9 cellular contexts compared by ENCODE assay signal in the genomic region with DNA sequence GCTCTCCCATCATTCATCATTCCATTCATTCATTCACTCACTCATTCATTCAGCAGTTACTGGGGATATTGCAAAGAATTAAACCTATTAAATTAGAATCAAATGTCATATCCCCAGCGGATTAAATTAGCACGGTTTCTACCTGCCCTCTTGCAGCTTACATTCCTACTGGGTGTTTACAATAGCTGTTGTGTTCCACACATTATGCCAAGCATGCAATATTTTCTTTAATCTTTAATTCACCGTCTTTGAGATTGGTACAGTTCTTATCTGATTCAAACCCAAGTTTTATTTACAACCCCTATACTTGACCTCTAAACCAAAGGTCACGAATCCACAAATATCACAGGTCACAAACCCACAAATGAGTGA. TPM values are rescaled to one million over a fixed set of nuclear protein-coding genes. Genes with fewer than 3 reads are reported as not detected.
DNase-seq lines count a peak whose midpoint lies in the region; ATAC-seq and TF ChIP-seq lines count a peak whose summit lies in the region.
"Had no signal": no experiment of that assay in that cellular context is flagged by ENCODE, and none has a peak within 500 bp of the region (broad histone marks: within the 10 kb centered on the region; RNA-seq: fewer than 3 reads in every experiment).

No MANE protein-coding gene starts in this region.

- DNase-seq in activated T-cell treated with anti-CD3 and anti-CD28 coated beads, Interleukin-2, amount 50 U/mL, for 72 hours = no peak
- DNase-seq in activated T-cell treated with anti-CD3 and anti-CD28 coated beads for 4 hours (no peak), astrocyte of the cerebellum (ENCODE audit: low read depth) (no peak), right lobe of liver (no peak), tibial artery (no peak), GM10266 (ENCODE audit: extremely low spot score) (no peak), hippocampal formation (lab: John Stamatoyannopoulos, UW) (no peak), dedifferentiated amniotic fluid mesenchymal stem cell (ENCODE audit: extremely low spot score) (no peak)

- TF ChIP-seq CTCF in astrocyte of the cerebellum (IDR thresholded peaks at IDR 0.05; ENCODE audit: low read depth, low read length, missing control alignments) (no peak), right lobe of liver (IDR thresholded peaks at IDR 0.05) (no peak), tibial artery (IDR thresholded peaks at IDR 0.05) (no peak), GM10266 (IDR thresholded peaks at IDR 0.05; ENCODE audit: control insufficient read depth, insufficient read depth, low read depth, missing control alignments) (no peak)

- no peak for TF ChIP-seq POLR2A in right lobe of liver (IDR thresholded peaks at IDR 0.05)

- no peak for ATAC-seq in activated T-cell treated with anti-CD3 and anti-CD28 coated beads, Interleukin-2, amount 50 U/mL, for 72 hours (replicated peaks in 1 of 2)
- ATAC-seq in right lobe of liver = no peak

- in situ Hi-C loops in astrocyte of the cerebellum (cut with HindIII; ENCODE audit: low sequenced_read_pairs) = no loop called here

- H3K36me3 ChIP-seq in right lobe of liver (no peaks in the 10 kb centered on the region), tibial artery (no peaks in the 10 kb centered on the region)

- H3K27me3 ChIP-seq in right lobe of liver (no peaks in the 10 kb centered on the region), tibial artery (peaks cover 0 to 6% of the 10 kb centered on the region in 2 donors)

- 26% methylated on average over 4 of the region's 4 CpGs for WGBS in right lobe of liver (ENCODE audit: insufficient coverage, low coverage, low lambda C conversion rate, missing lambda C conversion rate)

- peak overlapping the region; percentile 88 for H3K27ac Mint-ChIP-seq in activated T-cell treated with anti-CD3 and anti-CD28 coated beads, Interleukin-2, amount 50 U/mL, for 72 hours

- H3K4me3 Mint-ChIP-seq in activated T-cell treated with anti-CD3 and anti-CD28 coated beads, Interleukin-2, amount 50 U/mL, for 72 hours = peak overlapping the region; percentile 90 to 99

- peak overlapping the region; percentile 63 for H3K4me3 ChIP-seq in astrocyte of the cerebellum (ENCODE audit: low read depth, low read length)
- H3K4me3 ChIP-seq in right lobe of liver = peak overlapping the region; percentile 55 to 73 (median 59)
- H3K4me3 ChIP-seq in tibial artery = peak overlapping the region; percentile 70 to 90

- H3K4me1 Mint-ChIP-seq in activated T-cell treated with anti-CD3 and anti-CD28 coated beads, Interleukin-2, amount 50 U/mL, for 72 hours (ENCODE audit: low read depth) = peaks cover 35% of the 10 kb centered on the region

- peaks cover 0 to 4% (median 0%) of the 10 kb centered on the region in 4 donors for H3K4me1 ChIP-seq in right lobe of liver
- peaks cover 0 to 41% (median 26%) of the 10 kb centered on the region in 4 donors for H3K4me1 ChIP-seq in tibial artery

- H3K36me3 Mint-ChIP-seq in activated T-cell treated with anti-CD3 and anti-CD28 coated beads, Interleukin-2, amount 50 U/mL, for 72 hours (ENCODE audit: insufficient read depth in 2 of 2) = peaks cover 0 to 3% of the 10 kb centered on the region in 2 donors

- peaks cover 9% of the 10 kb centered on the region for H3K27me3 Mint-ChIP-seq in activated T-cell treated with anti-CD3 and anti-CD28 coated beads, Interleukin-2, amount 50 U/mL, for 72 hours (ENCODE audit: low read depth)

- intact Hi-C loops in right lobe of liver (cut with DNase I) = no loop called here
- intact Hi-C loops in tibial artery (cut with DNase I; ENCODE audit: low total_unique reads) = no loop called here

- no peaks in the 10 kb centered on the region for H3K9me3 Mint-ChIP-seq in activated T-cell treated with anti-CD3 and anti-CD28 coated beads, Interleukin-2, amount 50 U/mL, for 72 hours

- no peak overlapping the region for H3K27ac ChIP-seq in right lobe of liver
- H3K27ac ChIP-seq in tibial artery = peak overlapping the region in 1 of 2 donors; percentile 25

- H3K9me3 ChIP-seq in right lobe of liver (no peaks in the 10 kb centered on the region), tibial artery (no peaks in the 10 kb centered on the region)

RNA-seq across cellular contexts. Expression of gene USP31, which starts 0.7 kb away (rescaled TPM):
- 1 to 10 TPM; 4.1 to 6.1 TPM for total RNA-seq in activated T-cell treated with anti-CD3 and anti-CD28 coated beads, Interleukin-2, amount 50 U/mL, for 72 hours
- 10 to 100 TPM in 2 of 6 experiments, 1 to 10 TPM in 4; 7.1 to 12.8 (median 9.0) TPM for total RNA-seq in right lobe of liver

RNA-seq across cellular contexts. Expression of gene SCNN1G, which starts 32.6 kb away (rescaled TPM):
- total RNA-seq in activated T-cell treated with anti-CD3 and anti-CD28 coated beads, Interleukin-2, amount 50 U/mL, for 72 hours = not detected
- not detected for total RNA-seq in right lobe of liver
- total RNA-seq: myocyte had no signal
